Comparison of ENCODE assay signal across 20 cellular contexts in genomic region chr13:75418997-75419396, GRCh38.
DNase-seq lines count a peak whose midpoint lies in the region; ATAC-seq and TF ChIP-seq lines count a peak whose summit lies in the region.
"Had no signal": no experiment of that assay in that cellular context is flagged by ENCODE, and none has a peak within 500 bp of the region (broad histone marks: within the 10 kb centered on the region; RNA-seq: fewer than 3 reads in every experiment).

No MANE protein-coding gene starts in this region.

- no peaks in the 10 kb centered on the region for H3K9me3 Mint-ChIP-seq in MCF 10A (ENCODE audit: unreplicated experiment)
- H3K9me3 Mint-ChIP-seq: CD8-positive, alpha-beta memory T cell had no signal

- TF ChIP-seq CTCF in MCF 10A (IDR thresholded peaks at IDR 0.05; ENCODE audit: unreplicated experiment) (no peak), mammary epithelial cell (conservative IDR thresholded peaks at IDR 0.05 in 1 of 2, IDR thresholded peaks at IDR 0.05 in 1 of 2; ENCODE audit: extremely low read depth in 1 of 2, insufficient read depth in 1 of 2, low read depth in 1 of 2, low read length in 2 of 2) (no peak), choroid plexus epithelial cell (conservative IDR thresholded peaks at IDR 0.05; ENCODE audit: low read depth, low read length) (no peak)

- H3K4me1 ChIP-seq in mammary epithelial cell (ENCODE audit: insufficient read depth, low read length): peaks cover 30% of the 10 kb centered on the region

- dilution Hi-C loops in mammary epithelial cell (cut with HindIII; ENCODE audit: low sequenced_read_pairs): no loop called here

- DNase-seq in MCF 10A (ENCODE audit: unreplicated experiment) (peak; percentile 78), mammary epithelial cell (no peak), choroid plexus epithelial cell (ENCODE audit: low read depth) (peak; percentile 72), left lobe of liver (ENCODE audit: low spot score) (no peak), GM19238 (ENCODE audit: insufficient read length, low spot score) (no peak), middle frontal gyrus (ENCODE audit: extremely low spot score, low spot score) (no peak)
- DNase-seq in stimulated activated CD4-positive, alpha-beta T cell treated with anti-CD3 and anti-CD28 coated beads, Interleukin-4, amount 100 ng/mL, for 24 hours: no peak
- DNase-seq: activated CD8-positive, alpha-beta memory T cell treated with anti-CD3 and anti-CD28 coated beads, Interleukin-2, amount 50 U/mL, for 4 hours; CD8-positive, alpha-beta memory T cell; central memory CD4-positive, alpha-beta T cell; GDM1; mucosa of descending colon; NCI-H1930; NCI-H82; ovary; SHP77; substantia nigra had no signal

- H3K27ac Mint-ChIP-seq in MCF 10A (ENCODE audit: low read depth, unreplicated experiment): peak overlapping the region; percentile 20
- H3K27ac Mint-ChIP-seq: activated naive CD8-positive, alpha-beta T cell; CD8-positive, alpha-beta memory T cell had no signal

- no peaks in the 10 kb centered on the region for H3K27me3 ChIP-seq in mammary epithelial cell (ENCODE audit: insufficient read depth, low read length)
- H3K27me3 ChIP-seq: ovary had no signal

- CTCF ChIA-PET in MCF 10A (lab: Yijun Ruan, JAX) (interaction anchor here (1.2 to 1.5 kb wide), 3 partner anchors 11 to 63 kb away, joined by 3 to 6 read pairs (median 5); partner anchors contain the start of gene TBC1D4), mammary epithelial cell (lab: Charles Lee; ENCODE audit: low non-redundant PET) (no interaction called here)

- no peak overlapping the region for H3K4me3 Mint-ChIP-seq in MCF 10A (ENCODE audit: unreplicated experiment)
- H3K4me3 Mint-ChIP-seq: activated naive CD8-positive, alpha-beta T cell; CD8-positive, alpha-beta memory T cell had no signal

- peaks cover 27% of the 10 kb centered on the region for H3K79me2 ChIP-seq in mammary epithelial cell (ENCODE audit: insufficient read depth, low read length)

- H3K4me3 ChIP-seq in mammary epithelial cell (replicated peaks in 1 of 3; ENCODE audit: insufficient read depth in 1 of 3, low read depth in 2 of 3, low read length in 3 of 3): no peak overlapping the region
- no peak overlapping the region for H3K4me3 ChIP-seq in choroid plexus epithelial cell (ENCODE audit: low read depth, low read length)
- H3K4me3 ChIP-seq: A549, mucosa of descending colon, ovary had no signal

- H3K27ac ChIP-seq in mammary epithelial cell (ENCODE audit: insufficient read depth, low read depth, low read length): no peak overlapping the region
- H3K27ac ChIP-seq: A549, ovary had no signal

- H3K4me1 Mint-ChIP-seq in MCF 10A (ENCODE audit: insufficient read depth, unreplicated experiment): peaks cover 46% of the 10 kb centered on the region
- H3K4me1 Mint-ChIP-seq: CD8-positive, alpha-beta memory T cell had no signal

- 73% methylated on average over 2 of the region's 2 CpGs for WGBS in mammary epithelial cell (ENCODE audit: low coverage, missing lambda C conversion rate)

- H3K36me3 ChIP-seq in mammary epithelial cell (ENCODE audit: insufficient read depth, low read length): no peaks in the 10 kb centered on the region
- H3K36me3 ChIP-seq: ovary had no signal

- H2AFZ ChIP-seq in mammary epithelial cell (ENCODE audit: low read depth, low read length): no peak overlapping the region

- in situ Hi-C loops in mammary epithelial cell (cut with MboI; ENCODE audit: low sequenced_read_pairs in 2 of 2): no loop called here

- ATAC-seq in left lobe of liver (peak; percentile 21), HG03139 (IDR thresholded peaks at IDR 0.05; ENCODE audit: unreplicated experiment) (no peak)
- ATAC-seq: A549, mucosa of descending colon had no signal

- H3K9ac ChIP-seq in mammary epithelial cell (ENCODE audit: insufficient read depth, low read length): no peak overlapping the region

- H4K20me1 ChIP-seq in mammary epithelial cell (ENCODE audit: insufficient read depth, low read length): no peaks in the 10 kb centered on the region

- POLR2A ChIA-PET in MCF 10A (lab: Yijun Ruan, JAX): interaction anchor here (0.7 to 4.2 kb wide), 10 partner anchors 19 to 119 kb away, joined by 3 to 38 read pairs (median 4); partner anchors contain the start of genes COMMD6 and TBC1D4

- H3K9me3 ChIP-seq in mammary epithelial cell (replicated peaks; ENCODE audit: insufficient read depth, low read length): no peaks in the 10 kb centered on the region
- H3K9me3 ChIP-seq: A549, mucosa of descending colon, ovary had no signal

- H3K36me3 Mint-ChIP-seq in MCF 10A (ENCODE audit: insufficient read depth, unreplicated experiment): no peaks in the 10 kb centered on the region
- H3K36me3 Mint-ChIP-seq: activated naive CD8-positive, alpha-beta T cell; CD8-positive, alpha-beta memory T cell had no signal

- intact Hi-C loops in MCF 10A (cut with micrococcal nuclease): no loop called here
- intact Hi-C loops in mammary epithelial cell (cut with micrococcal nuclease): no loop called here

- no peak overlapping the region for H3K4me2 ChIP-seq in mammary epithelial cell (ENCODE audit: insufficient read depth, low read depth, low read length)
- H3K4me2 ChIP-seq: A549 had no signal

- no peaks in the 10 kb centered on the region for H3K27me3 Mint-ChIP-seq in MCF 10A (ENCODE audit: insufficient read depth, unreplicated experiment)
- H3K27me3 Mint-ChIP-seq: activated naive CD8-positive, alpha-beta T cell had no signal

- BruUV-seq in MCF 10A (replicated peaks; lab: Mats Ljungman, UMichigan) (no TSS peak), mammary epithelial cell (replicated peaks; lab: Mats Ljungman, UMichigan) (no TSS peak)

Comparison
In these comparisons a context has a peak if more than half of its experiments do, and no peak if none do; other contexts are left out.
1. DNase-seq: peak in MCF 10A (single experiment) and choroid plexus epithelial cell (single experiment); none in mammary epithelial cell (single experiment), left lobe of liver (single experiment), GM19238 (single experiment), stimulated activated CD4-positive, alpha-beta T cell treated with anti-CD3 and anti-CD28 coated beads, Interleukin-4, amount 100 ng/mL, for 24 hours (single experiment) and middle frontal gyrus (single experiment).